17 cellular contexts compared by ENCODE assay signal in genomic region chr11:69524291-69524882, GRCh38. TPM values are rescaled to one million over a fixed set of nuclear protein-coding genes. Genes with fewer than 3 reads are reported as not detected.
DNase-seq lines count a peak whose midpoint lies in the region; ATAC-seq and TF ChIP-seq lines count a peak whose summit lies in the region.
"Had no signal": no experiment of that assay in that cellular context is flagged by ENCODE, and none has a peak within 500 bp of the region (broad histone marks: within the 10 kb centered on the region; RNA-seq: fewer than 3 reads in every experiment).

No MANE protein-coding gene starts in this region.

- no peak overlapping the region for H3K4me3 Mint-ChIP-seq in nephron progenitor cell
- H3K4me3 Mint-ChIP-seq: CD4-positive, alpha-beta T cell; stimulated activated memory B cell treated with anti-CD40 and anti-IgM and Interleukin-4, amounts not matched to agents 10 μg/mL and 1 μg/mL and 100 μg/mL, for 72 hours had no signal

- peaks cover 18% of the 10 kb centered on the region for H3K27me3 Mint-ChIP-seq in nephron progenitor cell (ENCODE audit: low read depth, poor library complexity)
- H3K27me3 Mint-ChIP-seq: stimulated activated memory B cell treated with anti-CD40 and anti-IgM and Interleukin-4, amounts not matched to agents 10 μg/mL and 1 μg/mL and 100 μg/mL, for 72 hours had no signal

- H3K27me3 ChIP-seq in RWPE2 (ENCODE audit: insufficient read depth, poor library complexity, severe bottlenecking) = no peaks in the 10 kb centered on the region
- H3K27me3 ChIP-seq: SJCRH30, uterus had no signal

- peak; percentile 88 for ATAC-seq in RWPE2 (ENCODE audit: low read depth)
- ATAC-seq in esophagus mucosa = peak; percentile 41
- no peak for ATAC-seq in HG03460 (IDR thresholded peaks at IDR 0.05; ENCODE audit: unreplicated experiment)

- no peaks in the 10 kb centered on the region for H3K36me3 ChIP-seq in RWPE2 (ENCODE audit: low read depth)
- H3K36me3 ChIP-seq: SJCRH30, uterus had no signal

- no peak overlapping the region for H3K27ac Mint-ChIP-seq in nephron progenitor cell
- H3K27ac Mint-ChIP-seq: CD4-positive, alpha-beta T cell; stimulated activated memory B cell treated with anti-CD40 and anti-IgM and Interleukin-4, amounts not matched to agents 10 μg/mL and 1 μg/mL and 100 μg/mL, for 72 hours had no signal

- peaks cover 18% of the 10 kb centered on the region for H3K4me1 Mint-ChIP-seq in nephron progenitor cell

- no peak for TF ChIP-seq CTCF in RWPE2 (IDR thresholded peaks at IDR 0.05; ENCODE audit: poor library complexity, severe bottlenecking)
- TF ChIP-seq CTCF in nephron progenitor cell (IDR thresholded peaks at IDR 0.05) = no peak

- DNase-seq in EH (ENCODE audit: low read depth) (peak; percentile 75), RWPE2 (ENCODE audit: low spot score) (no peak), nephron progenitor cell (peak; percentile 33), hypothalamus (lab: John Stamatoyannopoulos, UW) (no peak), G401 (ENCODE audit: low spot score) (no peak)
- no peak for DNase-seq in NK-92 treated with Interleukin-12 subunit alpha and Interleukin-12 subunit beta, amount 100 ng/mL, for 24 hours (lab: John Stamatoyannopoulos, UW)
- DNase-seq: activated gamma-delta T cell; GOT3; NCI-H2171 treated with DMSO at 0.1 percent for 48 hours; stimulated activated CD4-positive, alpha-beta T cell treated with anti-CD3 and anti-CD28 coated beads, Interleukin-4, amount 100 ng/mL, for 24 hours had no signal

- in situ Hi-C loops in G401 (cut with HindIII; ENCODE audit: low sequenced_read_pairs) = no loop called here

- peak overlapping the region; percentile 28 for H3K27ac ChIP-seq in RWPE2 (ENCODE audit: poor library complexity, severe bottlenecking)
- H3K27ac ChIP-seq: HL-60, SJCRH30, uterus had no signal

- H3K9me3 ChIP-seq in RWPE2 (ENCODE audit: severe bottlenecking) = no peaks in the 10 kb centered on the region
- H3K9me3 ChIP-seq: SJCRH30, uterus had no signal

- H3K4me1 ChIP-seq in RWPE2 (ENCODE audit: insufficient read depth, poor library complexity, severe bottlenecking) = peaks cover 12% of the 10 kb centered on the region
- H3K4me1 ChIP-seq: SJCRH30, uterus had no signal

- H3K9me3 Mint-ChIP-seq in nephron progenitor cell = peaks cover under 1% of the 10 kb centered on the region
- H3K9me3 Mint-ChIP-seq: CD4-positive, alpha-beta T cell; stimulated activated memory B cell treated with anti-CD40 and anti-IgM and Interleukin-4, amounts not matched to agents 10 μg/mL and 1 μg/mL and 100 μg/mL, for 72 hours had no signal

- H3K4me3 ChIP-seq in RWPE2 (ENCODE audit: severe bottlenecking) = no peak overlapping the region
- H3K4me3 ChIP-seq: SJCRH30, uterus had no signal

- H3K36me3 Mint-ChIP-seq in nephron progenitor cell (ENCODE audit: low read depth) = no peaks in the 10 kb centered on the region
- H3K36me3 Mint-ChIP-seq: stimulated activated memory B cell treated with anti-CD40 and anti-IgM and Interleukin-4, amounts not matched to agents 10 μg/mL and 1 μg/mL and 100 μg/mL, for 72 hours had no signal

RNA-seq across cellular contexts. Expression of gene LINC01488, which starts 42.9 kb away (rescaled TPM):
- not detected for total RNA-seq in esophagus mucosa
- not detected in 2 replicates for total RNA-seq in G401 (2014; rRNA removed; shearing (Covaris generic))
- total RNA-seq: CD4-positive, alpha-beta T cell; SJCRH30; uterus had no signal

Comparison
In these comparisons a context has a peak if more than half of its experiments do, and no peak if none do; other contexts are left out.
1. DNase-seq: peak in EH (single experiment) and nephron progenitor cell (single experiment); none in RWPE2 (single experiment), NK-92 treated with Interleukin-12 subunit alpha and Interleukin-12 subunit beta, amount 100 ng/mL, for 24 hours (single experiment), hypothalamus (0 of 51) and G401 (single experiment).